8 cellular contexts compared by ENCODE assay signal in the genomic region with DNA sequence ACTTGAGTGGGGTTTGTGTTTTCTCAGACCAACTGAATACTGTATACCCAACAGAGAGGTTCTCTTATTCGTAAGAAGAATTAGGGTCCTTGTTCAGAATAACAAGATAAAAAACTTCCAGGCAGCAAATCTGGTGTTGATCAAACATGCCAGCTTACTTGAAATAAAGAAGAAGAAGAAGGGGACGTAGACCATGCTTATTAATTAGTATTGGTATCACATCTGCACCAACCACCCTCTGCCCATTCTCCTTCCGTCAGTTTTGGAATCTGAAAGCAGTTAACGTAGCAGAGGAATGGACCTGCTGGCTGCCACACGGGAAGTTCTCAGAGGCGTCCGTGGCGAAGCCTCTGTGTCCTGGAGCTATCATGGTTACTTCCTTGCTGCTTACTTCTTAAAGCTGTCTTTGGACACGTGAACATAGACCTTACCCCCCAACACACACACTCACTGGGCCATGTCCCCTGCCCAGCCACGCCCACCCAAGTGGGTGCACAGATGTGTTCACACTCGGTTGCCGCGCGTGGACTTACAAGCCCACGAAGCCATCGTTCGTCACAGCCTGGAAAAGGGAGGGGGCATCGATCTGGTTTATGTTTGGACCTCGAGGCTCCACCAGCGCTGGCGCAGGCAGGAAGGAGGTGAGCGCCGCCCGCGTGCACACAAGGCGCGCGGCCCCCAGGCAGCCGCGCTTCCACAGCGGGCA. TPM values are rescaled to one million over a fixed set of nuclear protein-coding genes. Genes with fewer than 3 reads are reported as not detected.
A peak's percentile ranks its signal among the peaks of the same experiment; 100 is the strongest.
DNase-seq lines count a peak whose midpoint lies in the region; ATAC-seq, FAIRE-seq and TF ChIP-seq lines count a peak whose summit lies in the region.

No MANE protein-coding gene starts in this region.

- peak overlapping the region; percentile 14 for H2AFZ ChIP-seq in neural cell (ENCODE audit: low read depth, low read length)

- H3K4me3 ChIP-seq in colonic mucosa (peak overlapping the region; percentile 45), neural cell (ENCODE audit: low read length) (peak overlapping the region; percentile 74)

- TF ChIP-seq EP300 in neural cell (conservative IDR thresholded peaks at IDR 0.05; ENCODE audit: poor library complexity, severe bottlenecking), result no peak

- no peaks in the 10 kb centered on the region for H4K20me1 ChIP-seq in neural cell (ENCODE audit: insufficient read depth)

- TF ChIP-seq POLR2A in H54 (IDR thresholded peaks at IDR 0.05; ENCODE audit: low read depth, low read length), result no peak

- H3K79me2 ChIP-seq in neural cell (replicated peaks; ENCODE audit: insufficient read depth, low read length), result peaks cover 3% of the 10 kb centered on the region

- H3K27ac ChIP-seq in colonic mucosa (no peak overlapping the region), neural cell (ENCODE audit: low read length) (no peak overlapping the region)

- intact Hi-C loops in colonic mucosa (cut with DNase I), result no loop called here

- TF ChIP-seq CTCF in colonic mucosa (IDR thresholded peaks at IDR 0.05), result no peak
- TF ChIP-seq CTCF in neural cell (IDR thresholded peaks at IDR 0.05; ENCODE audit: poor library complexity, severe bottlenecking), result no peak

- H3K9me3 ChIP-seq in colonic mucosa (no peaks in the 10 kb centered on the region), neural cell (ENCODE audit: low read length) (no peaks in the 10 kb centered on the region)

- ATAC-seq in HG03135 (IDR thresholded peaks at IDR 0.05; ENCODE audit: unreplicated experiment), result peak; percentile 13
- no peak for ATAC-seq in HG03457 (IDR thresholded peaks at IDR 0.05; ENCODE audit: unreplicated experiment)

- H3K27me3 ChIP-seq in colonic mucosa (peaks cover 60% of the 10 kb centered on the region), neural cell (ENCODE audit: insufficient read depth, low read depth, low read length) (peaks cover 32% of the 10 kb centered on the region)

- H3K9ac ChIP-seq in colonic mucosa (ENCODE audit: low read depth in 2 of 2, low read length in 2 of 2) (peak overlapping the region; percentile 19 to 52), neural cell (ENCODE audit: low read length) (peak overlapping the region; percentile 75)

- H3K4me2 ChIP-seq in neural cell (ENCODE audit: low read length), result peak overlapping the region; percentile 39

- DNase-seq in COLO668 (lab: John Stamatoyannopoulos, UW; ENCODE audit: unreplicated experiment) (peak; percentile 47), colonic mucosa (no peak), NCI-H2107 treated with DMSO at 0.1 percent for 48 hours (lab: John Stamatoyannopoulos, UW; ENCODE audit: unreplicated experiment) (no peak), H54 (ENCODE audit: insufficient read length, low spot score) (no peak)
- no peak for DNase-seq in stimulated activated CD4-positive, alpha-beta T cell treated with anti-CD3 and anti-CD28 coated beads, Interleukin-12 subunit alpha, Interleukin-12 subunit beta, amount 100 ng/mL, for 4 hours

- no peaks in the 10 kb centered on the region for H3K9me2 ChIP-seq in neural cell (ENCODE audit: insufficient read depth, low read length)

- TF ChIP-seq RAD21 in neural cell (conservative IDR thresholded peaks at IDR 0.05), result no peak

- H3F3A ChIP-seq in neural cell (ENCODE audit: insufficient read depth, low read length, poor library complexity, severe bottlenecking), result peaks cover 3% of the 10 kb centered on the region

- H3K36me3 ChIP-seq in colonic mucosa, result no peaks in the 10 kb centered on the region
- H3K36me3 ChIP-seq in neural cell (ENCODE audit: insufficient read depth, low read length), result no peaks in the 10 kb centered on the region

- no peak for FAIRE-seq in H54 (lab: Jason Lieb, UNC)

- H3K4me1 ChIP-seq in colonic mucosa, result peaks cover 7% of the 10 kb centered on the region

TF ChIP-seq in neural cell, 6 proteins besides CTCF, POLR2A, EP300 and RAD21:
- TF ChIP-seq POLR2AphosphoS5 (IDR thresholded peaks at IDR 0.05), result no peak
- TF ChIP-seq, protein P1, sequence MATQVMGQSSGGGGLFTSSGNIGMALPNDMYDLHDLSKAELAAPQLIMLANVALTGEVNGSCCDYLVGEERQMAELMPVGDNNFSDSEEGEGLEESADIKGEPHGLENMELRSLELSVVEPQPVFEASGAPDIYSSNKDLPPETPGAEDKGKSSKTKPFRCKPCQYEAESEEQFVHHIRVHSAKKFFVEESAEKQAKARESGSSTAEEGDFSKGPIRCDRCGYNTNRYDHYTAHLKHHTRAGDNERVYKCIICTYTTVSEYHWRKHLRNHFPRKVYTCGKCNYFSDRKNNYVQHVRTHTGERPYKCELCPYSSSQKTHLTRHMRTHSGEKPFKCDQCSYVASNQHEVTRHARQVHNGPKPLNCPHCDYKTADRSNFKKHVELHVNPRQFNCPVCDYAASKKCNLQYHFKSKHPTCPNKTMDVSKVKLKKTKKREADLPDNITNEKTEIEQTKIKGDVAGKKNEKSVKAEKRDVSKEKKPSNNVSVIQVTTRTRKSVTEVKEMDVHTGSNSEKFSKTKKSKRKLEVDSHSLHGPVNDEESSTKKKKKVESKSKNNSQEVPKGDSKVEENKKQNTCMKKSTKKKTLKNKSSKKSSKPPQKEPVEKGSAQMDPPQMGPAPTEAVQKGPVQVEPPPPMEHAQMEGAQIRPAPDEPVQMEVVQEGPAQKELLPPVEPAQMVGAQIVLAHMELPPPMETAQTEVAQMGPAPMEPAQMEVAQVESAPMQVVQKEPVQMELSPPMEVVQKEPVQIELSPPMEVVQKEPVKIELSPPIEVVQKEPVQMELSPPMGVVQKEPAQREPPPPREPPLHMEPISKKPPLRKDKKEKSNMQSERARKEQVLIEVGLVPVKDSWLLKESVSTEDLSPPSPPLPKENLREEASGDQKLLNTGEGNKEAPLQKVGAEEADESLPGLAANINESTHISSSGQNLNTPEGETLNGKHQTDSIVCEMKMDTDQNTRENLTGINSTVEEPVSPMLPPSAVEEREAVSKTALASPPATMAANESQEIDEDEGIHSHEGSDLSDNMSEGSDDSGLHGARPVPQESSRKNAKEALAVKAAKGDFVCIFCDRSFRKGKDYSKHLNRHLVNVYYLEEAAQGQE (IDR thresholded peaks at IDR 0.05; ENCODE audit: borderline replicate concordance), result no peak
- TF ChIP-seq MXI1 (conservative IDR thresholded peaks at IDR 0.05; ENCODE audit: poor library complexity, severe bottlenecking), result no peak
- TF ChIP-seq SMC3 (conservative IDR thresholded peaks at IDR 0.05; ENCODE audit: poor library complexity), result no peak
- no peak for TF ChIP-seq TAF1 (IDR thresholded peaks at IDR 0.05; ENCODE audit: low read depth)
- TF ChIP-seq EZH2 (IDR thresholded peaks at IDR 0.05; ENCODE audit: borderline replicate concordance, insufficient read depth, low read length, poor library complexity, severe bottlenecking), result no peak

RNA-seq across cellular contexts. Expression of gene DLL1, which starts 4.1 kb away (rescaled TPM):
- total RNA-seq in colonic mucosa, result 10 to 100 TPM; 16.1 to 26.8 TPM
- 24.6 and 26.1 TPM in 2 replicates for polyA plus RNA-seq in neural cell
- polyA minus RNA-seq in neural cell, result 25.9 and 26.1 TPM in 2 replicates

RNA-seq across cellular contexts. Expression of gene FAM120B, which starts 11.6 kb away (rescaled TPM):
- total RNA-seq in colonic mucosa, result 10 to 100 TPM; 25.1 to 28.5 TPM
- polyA plus RNA-seq in neural cell, result 14.1 and 17.9 TPM in 2 replicates
- polyA minus RNA-seq in neural cell, result 43.6 and 48.9 TPM in 2 replicates
